In genomic region chr13:113630804-113631203, GRCh38 we compare ENCODE assay signal across 18 cellular contexts. TPM values are rescaled to one million over a fixed set of nuclear protein-coding genes. Genes with fewer than 3 reads are reported as not detected.
DNase-seq lines count a peak whose midpoint lies in the region; ATAC-seq, FAIRE-seq and TF ChIP-seq lines count a peak whose summit lies in the region.
"Had no signal": no experiment of that assay in that cellular context is flagged by ENCODE, and none has a peak within 500 bp of the region (broad histone marks: within the 10 kb centered on the region; RNA-seq: fewer than 3 reads in every experiment).

No MANE protein-coding gene starts in this region.

- no TSS peak for BruUV-seq in HepG2 (replicated peaks; lab: Mats Ljungman, UMichigan)

- ATAC-seq in right lobe of liver = peak in 1 of 4 donors; percentile 6
- ATAC-seq in HepG2 = no peak
- no peak for ATAC-seq in upper lobe of right lung
- ATAC-seq in GM21717 (IDR thresholded peaks at IDR 0.05; ENCODE audit: unreplicated experiment) = no peak
- ATAC-seq: Right ventricle myocardium inferior, SK-N-SH treated with all-trans-retinoic acid at 6 μM for 48 hours had no signal

- H3K27me3 ChIP-seq in right lobe of liver (no peaks in the 10 kb centered on the region), HepG2 (ENCODE audit: control insufficient read depth in 1 of 2, insufficient read depth in 2 of 2, low read length in 2 of 2) (no peaks in the 10 kb centered on the region), endodermal cell (ENCODE audit: control insufficient read depth, insufficient read depth, low read length, poor library complexity, severe bottlenecking) (no peaks in the 10 kb centered on the region), upper lobe of right lung (no peaks in the 10 kb centered on the region)
- H3K27me3 ChIP-seq: BLaER1 had no signal

- H3K9me3 ChIP-seq in right lobe of liver = no peaks in the 10 kb centered on the region
- no peaks in the 10 kb centered on the region for H3K9me3 ChIP-seq in HepG2 (ENCODE audit: low read length)
- no peaks in the 10 kb centered on the region for H3K9me3 ChIP-seq in endodermal cell (ENCODE audit: control insufficient read depth, low read length)
- no peaks in the 10 kb centered on the region for H3K9me3 ChIP-seq in upper lobe of right lung
- H3K9me3 ChIP-seq: BLaER1 had no signal

- TF ChIP-seq POLR2A in right lobe of liver (IDR thresholded peaks at IDR 0.05) (no peak), HepG2 (IDR thresholded peaks at IDR 0.05; ENCODE audit: insufficient read depth in 1 of 2, low read depth in 2 of 2, low read length in 2 of 2) (no peak)

- DNase-seq in NCI-H2081 (lab: John Stamatoyannopoulos, UW) (peak; percentile 30 to 66), NCI-H2081 treated with DMSO at 0.1 percent for 48 hours (lab: John Stamatoyannopoulos, UW) (no peak), right lobe of liver (peak in 2 of 3 donors; percentile 5 to 18), HepG2 (ENCODE audit: low spot score) (no peak), endodermal cell (no peak), upper lobe of right lung (peak; percentile 56), NAMALWA (ENCODE audit: low spot score) (no peak)
- DNase-seq: 8988T, DMS153, HCEC 1CT, NCI-H1694 treated with DMSO at 0.1 percent for 48 hours, NCI-H526 had no signal

- H3K9ac ChIP-seq in HepG2 (ENCODE audit: insufficient read depth, low read depth, low read length) = no peak overlapping the region
- H3K9ac ChIP-seq in endodermal cell (ENCODE audit: extremely low read depth, low read length, poor library complexity, severe bottlenecking) = no peak overlapping the region
- H3K9ac ChIP-seq: BLaER1 had no signal

- H3K4me3 ChIP-seq in right lobe of liver (no peak overlapping the region), HepG2 (replicated peaks in 1 of 3; ENCODE audit: insufficient read depth in 1 of 3, low read depth in 2 of 3, low read length in 3 of 3) (no peak overlapping the region), endodermal cell (ENCODE audit: low read length) (no peak overlapping the region), upper lobe of right lung (no peak overlapping the region)
- H3K4me3 ChIP-seq: BLaER1 had no signal

- H3K36me3 ChIP-seq in right lobe of liver (peaks cover 0 to 28% (median 3%) of the 10 kb centered on the region in 4 donors), HepG2 (replicated peaks in 1 of 2; ENCODE audit: control insufficient read depth in 1 of 2, insufficient read depth in 2 of 2, low read length in 2 of 2) (peaks cover 28 to 75% of the 10 kb centered on the region in 2 experiments; a peak in 4 of 5 replicates), endodermal cell (ENCODE audit: control insufficient read depth, insufficient read depth, low read length) (peaks cover 68% of the 10 kb centered on the region), upper lobe of right lung (peaks cover 31% of the 10 kb centered on the region)

- no peak overlapping the region for H3K4me2 ChIP-seq in HepG2 (ENCODE audit: low read depth, low read length)
- H3K4me2 ChIP-seq: BLaER1 had no signal

- WGBS in right lobe of liver (ENCODE audit: insufficient coverage, low coverage, low lambda C conversion rate, missing lambda C conversion rate) = no CpG with 5 or more reads among the region's 6 CpGs
- WGBS in HepG2 (ENCODE audit: low lambda C conversion rate) = 100% methylated on average over 3 of the region's 6 CpGs
- 82 to 100% methylated on average over 3 to 6 of the region's 6 CpGs for WGBS in endodermal cell (ENCODE audit: insufficient coverage in 1 of 2, insufficient read length in 1 of 2), 2 experiments

- peaks cover 2% of the 10 kb centered on the region for H3K9me3 Mint-ChIP-seq in endodermal cell

- H3K27ac Mint-ChIP-seq in endodermal cell = no peak overlapping the region

- H3K4me1 Mint-ChIP-seq in endodermal cell = no peaks in the 10 kb centered on the region

- H3K27ac ChIP-seq in right lobe of liver (no peak overlapping the region), HepG2 (ENCODE audit: extremely low read length, insufficient read depth, low read length) (no peak overlapping the region), endodermal cell (ENCODE audit: low read depth, low read length) (peak overlapping the region; percentile 60), upper lobe of right lung (no peak overlapping the region)
- H3K27ac ChIP-seq: BLaER1 had no signal

- H3K4me3 Mint-ChIP-seq in endodermal cell = no peak overlapping the region

- H4K20me1 ChIP-seq in HepG2 (ENCODE audit: insufficient read depth, low read length) = 0 out of 2 replicates have a peak, but pooled peaks cover 3% of the 10 kb centered on the region

- H2AFZ ChIP-seq in HepG2 (ENCODE audit: low read length) = no peak overlapping the region

- no peak for TF ChIP-seq RAD21 in HepG2 (CRISPR knock-in tag; IDR thresholded peaks at IDR 0.05)

- TF ChIP-seq CTCF in right lobe of liver (IDR thresholded peaks at IDR 0.05) (no peak), HepG2 (CRISPR knock-in tag; IDR thresholded peaks at IDR 0.05) (no peak), endodermal cell (conservative IDR thresholded peaks at IDR 0.05) (no peak), upper lobe of right lung (IDR thresholded peaks at IDR 0.05) (no peak)

- TF ChIP-seq EP300 in HepG2 (IDR thresholded peaks at IDR 0.05; ENCODE audit: low read depth in 2 of 2, low read length in 2 of 2) (no peak), HepG2 (CRISPR knock-in tag; IDR thresholded peaks at IDR 0.05; ENCODE audit: borderline replicate concordance) (no peak)

- H3K79me2 ChIP-seq in HepG2 (ENCODE audit: insufficient read depth, low read length) = peaks cover 7% of the 10 kb centered on the region

- CTCF ChIA-PET in HepG2 (lab: Yijun Ruan, JAX; ENCODE audit: low intra/inter-chr PET ratio, low total read pairs) = no interaction called here

- H3K27me3 Mint-ChIP-seq in endodermal cell (ENCODE audit: insufficient read depth) = no peaks in the 10 kb centered on the region

- in situ Hi-C loops in HepG2 (cut with HindIII; ENCODE audit: extremely low pct_ligation_motif_present, low pct_unique_long_range_greater_than_20kb) = no loop called here

- peaks cover 77% of the 10 kb centered on the region for H3K36me3 Mint-ChIP-seq in endodermal cell (ENCODE audit: low read depth)

- FAIRE-seq in HepG2 (lab: Jason Lieb, UNC) = no peak
- FAIRE-seq: GM18507 had no signal

- intact Hi-C loops in right lobe of liver (cut with DNase I) (no loop called here), HepG2 (cut with micrococcal nuclease; ENCODE audit: unreplicated experiment) (no loop called here), upper lobe of right lung (cut with DNase I) (no loop called here)

- H3K4me1 ChIP-seq in right lobe of liver = no peaks in the 10 kb centered on the region
- H3K4me1 ChIP-seq in HepG2 (ENCODE audit: insufficient read depth, low read length) = no peaks in the 10 kb centered on the region
- no peaks in the 10 kb centered on the region for H3K4me1 ChIP-seq in endodermal cell (ENCODE audit: control insufficient read depth, insufficient read depth, low read length)
- H3K4me1 ChIP-seq in upper lobe of right lung = no peaks in the 10 kb centered on the region
- H3K4me1 ChIP-seq: BLaER1 had no signal

- POLR2A ChIA-PET in HepG2 (lab: Yijun Ruan, JAX) = no interaction called here

RNA-seq across cellular contexts. Expression of gene ATP4B, which starts 27.2 kb away (rescaled TPM):
- total RNA-seq in right lobe of liver (not detected), HepG2 (2016; rRNA removed; fragmentation: Illumina TruSeq; extraction: Trizol) (not detected in 2 replicates), endodermal cell (not detected), upper lobe of right lung (not detected)
- not detected in 2 replicates for total RNA-seq in HepG2 (2016; cell fraction: cytosol; rRNA removed; fragmentation: Illumina TruSeq; extraction: Trizol; ENCODE audit: low read depth)
- total RNA-seq in HepG2 (2016; cell fraction: insoluble cytoplasmic fraction; rRNA removed; fragmentation: Illumina TruSeq; extraction: Trizol) = not detected in 2 replicates
- not detected in 2 replicates for total RNA-seq in HepG2 (2016; cell fraction: membrane; rRNA removed; fragmentation: Illumina TruSeq; extraction: Trizol)
- total RNA-seq in HepG2 (2016; cell fraction: nucleus; rRNA removed; fragmentation: Illumina TruSeq; extraction: Trizol) = not detected in 2 replicates
- not detected in 2 replicates for polyA plus RNA-seq in HepG2 (2011; rRNA removed)
- polyA plus RNA-seq in HepG2 (2011; cell fraction: cytosol; rRNA removed) = not detected in 2 replicates
- not detected in 2 replicates for polyA plus RNA-seq in HepG2 (2011; cell fraction: nucleus; rRNA removed)
- polyA plus RNA-seq in HepG2 (2012) = not detected in 2 replicates
- not detected in 2 replicates for polyA plus RNA-seq in HepG2 (2016; cell fraction: cytosol; fragmentation: Illumina TruSeq; extraction: Trizol; ENCODE audit: low read depth)
- not detected in 2 replicates for polyA plus RNA-seq in HepG2 (2016; cell fraction: insoluble cytoplasmic fraction; fragmentation: Illumina TruSeq; extraction: Trizol; ENCODE audit: low read depth)
- polyA plus RNA-seq in HepG2 (2016; cell fraction: membrane; fragmentation: Illumina TruSeq; extraction: Trizol; ENCODE audit: low read depth) = not detected in 2 replicates
- not detected in 2 replicates for polyA plus RNA-seq in HepG2 (2016; cell fraction: nucleus; fragmentation: Illumina TruSeq; extraction: Trizol; ENCODE audit: insufficient read depth, low read depth)
- polyA minus RNA-seq in HepG2 (2011; rRNA and poly(A)+ RNA removed; ENCODE audit: low replicate concordance) = not detected in 2 replicates
- polyA minus RNA-seq in HepG2 (2011; cell fraction: cytosol; rRNA and poly(A)+ RNA removed) = not detected in 2 replicates
- polyA minus RNA-seq in HepG2 (2011; cell fraction: nucleus; rRNA and poly(A)+ RNA removed) = not detected in 2 replicates
- polyA plus RNA-seq in endodermal cell (2013, experiment 1 of 2) = not detected
- not detected for polyA plus RNA-seq in endodermal cell (2013, experiment 2 of 2)
- total RNA-seq: HT1080, Right ventricle myocardium inferior had no signal

RNA-seq across cellular contexts. Expression of gene GRK1, which starts 36.2 kb away (rescaled TPM):
- total RNA-seq in right lobe of liver (not detected), HepG2 (2016; rRNA removed; fragmentation: Illumina TruSeq; extraction: Trizol) (0.07 TPM in 1 of 2 replicates, not detected in the other), endodermal cell (1 to 10 TPM; 1.7 to 2.5 TPM), upper lobe of right lung (0.09 TPM)
- 0.09 and 0.20 TPM in 2 replicates for total RNA-seq in HepG2 (2016; cell fraction: cytosol; rRNA removed; fragmentation: Illumina TruSeq; extraction: Trizol; ENCODE audit: low read depth)
- not detected in 2 replicates for total RNA-seq in HepG2 (2016; cell fraction: insoluble cytoplasmic fraction; rRNA removed; fragmentation: Illumina TruSeq; extraction: Trizol)
- total RNA-seq in HepG2 (2016; cell fraction: membrane; rRNA removed; fragmentation: Illumina TruSeq; extraction: Trizol) = 0.06 TPM in 1 of 2 replicates, not detected in the other
- total RNA-seq in HepG2 (2016; cell fraction: nucleus; rRNA removed; fragmentation: Illumina TruSeq; extraction: Trizol) = 0.16 and 0.19 TPM in 2 replicates
- 0.03 and 0.12 TPM in 2 replicates for polyA plus RNA-seq in HepG2 (2011; rRNA removed)
- 0.04 and 0.06 TPM in 2 replicates for polyA plus RNA-seq in HepG2 (2011; cell fraction: cytosol; rRNA removed)
- polyA plus RNA-seq in HepG2 (2011; cell fraction: nucleus; rRNA removed) = 0.21 and 0.24 TPM in 2 replicates
- polyA plus RNA-seq in HepG2 (2012) = not detected in 2 replicates
- polyA plus RNA-seq in HepG2 (2016; cell fraction: cytosol; fragmentation: Illumina TruSeq; extraction: Trizol; ENCODE audit: low read depth) = 0.03 TPM in 2 replicates
- polyA plus RNA-seq in HepG2 (2016; cell fraction: insoluble cytoplasmic fraction; fragmentation: Illumina TruSeq; extraction: Trizol; ENCODE audit: low read depth) = not detected in 2 replicates
- not detected in 2 replicates for polyA plus RNA-seq in HepG2 (2016; cell fraction: membrane; fragmentation: Illumina TruSeq; extraction: Trizol; ENCODE audit: low read depth)
- polyA plus RNA-seq in HepG2 (2016; cell fraction: nucleus; fragmentation: Illumina TruSeq; extraction: Trizol; ENCODE audit: insufficient read depth, low read depth) = 0.13 TPM in 1 of 2 replicates, not detected in the other
- 0.06 TPM in 1 of 2 replicates, not detected in the other for polyA minus RNA-seq in HepG2 (2011; rRNA and poly(A)+ RNA removed; ENCODE audit: low replicate concordance)
- not detected in 2 replicates for polyA minus RNA-seq in HepG2 (2011; cell fraction: cytosol; rRNA and poly(A)+ RNA removed)
- polyA minus RNA-seq in HepG2 (2011; cell fraction: nucleus; rRNA and poly(A)+ RNA removed) = 0.12 and 0.13 TPM in 2 replicates
- 0.25 TPM for polyA plus RNA-seq in endodermal cell (2013, experiment 1 of 2)
- polyA plus RNA-seq in endodermal cell (2013, experiment 2 of 2) = 0.17 TPM
- total RNA-seq: HT1080 had no signal

RNA-seq across cellular contexts. Expression of gene TFDP1, which starts 46.3 kb away (rescaled TPM):
- total RNA-seq in right lobe of liver = 10 to 100 TPM; 21.7 to 26.9 (median 25.1) TPM
- total RNA-seq in HepG2 (2016; rRNA removed; fragmentation: Illumina TruSeq; extraction: Trizol) = 78.3 and 84.2 TPM in 2 replicates
- total RNA-seq in HepG2 (2016; cell fraction: cytosol; rRNA removed; fragmentation: Illumina TruSeq; extraction: Trizol; ENCODE audit: low read depth) = 194 and 195 TPM in 2 replicates
- total RNA-seq in HepG2 (2016; cell fraction: insoluble cytoplasmic fraction; rRNA removed; fragmentation: Illumina TruSeq; extraction: Trizol) = 67.1 and 88.3 TPM in 2 replicates
- total RNA-seq in HepG2 (2016; cell fraction: membrane; rRNA removed; fragmentation: Illumina TruSeq; extraction: Trizol) = 221 and 222 TPM in 2 replicates
- 49.7 and 57.5 TPM in 2 replicates for total RNA-seq in HepG2 (2016; cell fraction: nucleus; rRNA removed; fragmentation: Illumina TruSeq; extraction: Trizol)
- 31.6 and 38.0 TPM in 2 replicates for polyA plus RNA-seq in HepG2 (2011; rRNA removed)
- polyA plus RNA-seq in HepG2 (2011; cell fraction: cytosol; rRNA removed) = 25.7 and 26.3 TPM in 2 replicates
- polyA plus RNA-seq in HepG2 (2011; cell fraction: nucleus; rRNA removed) = 37.1 and 39.8 TPM in 2 replicates
- 25.2 and 38.0 TPM in 2 replicates for polyA plus RNA-seq in HepG2 (2012)
- 283 and 288 TPM in 2 replicates for polyA plus RNA-seq in HepG2 (2016; cell fraction: cytosol; fragmentation: Illumina TruSeq; extraction: Trizol; ENCODE audit: low read depth)
- polyA plus RNA-seq in HepG2 (2016; cell fraction: insoluble cytoplasmic fraction; fragmentation: Illumina TruSeq; extraction: Trizol; ENCODE audit: low read depth) = 98.5 and 123 TPM in 2 replicates
- polyA plus RNA-seq in HepG2 (2016; cell fraction: membrane; fragmentation: Illumina TruSeq; extraction: Trizol; ENCODE audit: low read depth) = 260 and 268 TPM in 2 replicates
- 93.4 and 97.4 TPM in 2 replicates for polyA plus RNA-seq in HepG2 (2016; cell fraction: nucleus; fragmentation: Illumina TruSeq; extraction: Trizol; ENCODE audit: insufficient read depth, low read depth)
- 27.0 and 92.2 TPM in 2 replicates for polyA minus RNA-seq in HepG2 (2011; rRNA and poly(A)+ RNA removed; ENCODE audit: low replicate concordance)
- polyA minus RNA-seq in HepG2 (2011; cell fraction: cytosol; rRNA and poly(A)+ RNA removed) = 13.8 and 22.4 TPM in 2 replicates
- polyA minus RNA-seq in HepG2 (2011; cell fraction: nucleus; rRNA and poly(A)+ RNA removed) = 24.0 and 26.7 TPM in 2 replicates
- total RNA-seq in endodermal cell = 10 to 100 TPM; 74.8 to 76.1 TPM
- 84.3 TPM for polyA plus RNA-seq in endodermal cell (2013, experiment 1 of 2)
- polyA plus RNA-seq in endodermal cell (2013, experiment 2 of 2) = 82.9 TPM
- total RNA-seq in upper lobe of right lung = 42.3 TPM

Comparison
In these comparisons a context has a peak if more than half of its experiments do, and no peak if none do; other contexts are left out.
1. DNase-seq: peak in NCI-H2081 (2 of 2), right lobe of liver (2 of 3) and upper lobe of right lung (single experiment); none in NCI-H2081 treated with DMSO at 0.1 percent for 48 hours (single experiment), HepG2 (single experiment), endodermal cell (single experiment) and NAMALWA (single experiment).